ENCODE assay signal across 1 cellular context in the genomic region with DNA sequence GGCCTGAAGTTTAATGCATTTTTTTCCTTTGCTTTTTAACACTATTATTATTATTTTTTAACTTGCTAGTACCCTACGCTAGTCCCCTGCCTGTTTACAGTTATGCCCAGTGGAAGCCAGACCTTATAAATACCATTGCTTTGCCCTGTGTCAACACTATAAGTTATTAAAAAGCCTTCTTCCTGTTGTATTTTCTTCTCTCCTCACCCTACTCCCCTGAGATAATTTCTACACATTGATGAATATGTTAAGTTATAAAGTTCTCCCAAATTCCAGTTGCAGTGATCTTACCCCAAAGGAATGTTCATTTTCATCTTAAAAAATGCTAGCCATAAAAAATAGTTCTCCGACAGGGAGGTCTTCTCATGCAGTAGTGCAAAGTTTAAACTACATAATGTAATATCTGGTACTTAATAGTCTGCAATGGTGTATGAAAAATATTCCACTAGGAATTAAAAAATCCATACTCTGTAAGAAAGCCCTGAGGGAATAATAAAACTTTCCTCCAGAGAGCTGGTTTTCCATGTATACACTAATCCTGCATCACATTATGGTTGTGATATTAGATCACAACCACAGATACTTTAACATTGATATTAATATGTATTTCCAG.
TF ChIP-seq lines count a peak whose summit lies in the region.

No MANE protein-coding gene starts in this region.

TF ChIP-seq in IMR-90, 13 proteins besides CTCF, POLR2A, EP300 and RAD21 (continued from another document):
- TF ChIP-seq, protein P1, sequence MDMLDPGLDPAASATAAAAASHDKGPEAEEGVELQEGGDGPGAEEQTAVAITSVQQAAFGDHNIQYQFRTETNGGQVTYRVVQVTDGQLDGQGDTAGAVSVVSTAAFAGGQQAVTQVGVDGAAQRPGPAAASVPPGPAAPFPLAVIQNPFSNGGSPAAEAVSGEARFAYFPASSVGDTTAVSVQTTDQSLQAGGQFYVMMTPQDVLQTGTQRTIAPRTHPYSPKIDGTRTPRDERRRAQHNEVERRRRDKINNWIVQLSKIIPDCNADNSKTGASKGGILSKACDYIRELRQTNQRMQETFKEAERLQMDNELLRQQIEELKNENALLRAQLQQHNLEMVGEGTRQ (IDR thresholded peaks at IDR 0.05; ENCODE audit: low read depth, low read length), result no peak
- TF ChIP-seq RCOR1 (IDR thresholded peaks at IDR 0.05; ENCODE audit: insufficient replicate concordance, low read length) (no peak), MXI1 (IDR thresholded peaks at IDR 0.05; ENCODE audit: borderline replicate concordance, low read depth, low read length) (no peak), RFX5 (IDR thresholded peaks at IDR 0.05; ENCODE audit: low read depth, low read length) (no peak), CEBPB (IDR thresholded peaks at IDR 0.05; ENCODE audit: low read depth, low read length) (no peak), MAFK (IDR thresholded peaks at IDR 0.05; ENCODE audit: low read depth, low read length) (no peak), NFE2L2 (IDR thresholded peaks at IDR 0.05; ENCODE audit: low read depth, low read length) (no peak), MAZ (IDR thresholded peaks at IDR 0.05; ENCODE audit: borderline replicate concordance, low read depth, low read length) (no peak), CHD1 (IDR thresholded peaks at IDR 0.05; ENCODE audit: low read depth, low read length) (no peak), BHLHE40 (IDR thresholded peaks at IDR 0.05; ENCODE audit: low read depth, low read length) (no peak)
- TF ChIP-seq, protein P2, sequence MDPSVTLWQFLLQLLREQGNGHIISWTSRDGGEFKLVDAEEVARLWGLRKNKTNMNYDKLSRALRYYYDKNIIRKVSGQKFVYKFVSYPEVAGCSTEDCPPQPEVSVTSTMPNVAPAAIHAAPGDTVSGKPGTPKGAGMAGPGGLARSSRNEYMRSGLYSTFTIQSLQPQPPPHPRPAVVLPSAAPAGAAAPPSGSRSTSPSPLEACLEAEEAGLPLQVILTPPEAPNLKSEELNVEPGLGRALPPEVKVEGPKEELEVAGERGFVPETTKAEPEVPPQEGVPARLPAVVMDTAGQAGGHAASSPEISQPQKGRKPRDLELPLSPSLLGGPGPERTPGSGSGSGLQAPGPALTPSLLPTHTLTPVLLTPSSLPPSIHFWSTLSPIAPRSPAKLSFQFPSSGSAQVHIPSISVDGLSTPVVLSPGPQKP (IDR thresholded peaks at IDR 0.05; ENCODE audit: borderline replicate concordance, low read depth, low read length), result no peak
